1 cellular context compared by ENCODE assay signal in the genomic region with DNA sequence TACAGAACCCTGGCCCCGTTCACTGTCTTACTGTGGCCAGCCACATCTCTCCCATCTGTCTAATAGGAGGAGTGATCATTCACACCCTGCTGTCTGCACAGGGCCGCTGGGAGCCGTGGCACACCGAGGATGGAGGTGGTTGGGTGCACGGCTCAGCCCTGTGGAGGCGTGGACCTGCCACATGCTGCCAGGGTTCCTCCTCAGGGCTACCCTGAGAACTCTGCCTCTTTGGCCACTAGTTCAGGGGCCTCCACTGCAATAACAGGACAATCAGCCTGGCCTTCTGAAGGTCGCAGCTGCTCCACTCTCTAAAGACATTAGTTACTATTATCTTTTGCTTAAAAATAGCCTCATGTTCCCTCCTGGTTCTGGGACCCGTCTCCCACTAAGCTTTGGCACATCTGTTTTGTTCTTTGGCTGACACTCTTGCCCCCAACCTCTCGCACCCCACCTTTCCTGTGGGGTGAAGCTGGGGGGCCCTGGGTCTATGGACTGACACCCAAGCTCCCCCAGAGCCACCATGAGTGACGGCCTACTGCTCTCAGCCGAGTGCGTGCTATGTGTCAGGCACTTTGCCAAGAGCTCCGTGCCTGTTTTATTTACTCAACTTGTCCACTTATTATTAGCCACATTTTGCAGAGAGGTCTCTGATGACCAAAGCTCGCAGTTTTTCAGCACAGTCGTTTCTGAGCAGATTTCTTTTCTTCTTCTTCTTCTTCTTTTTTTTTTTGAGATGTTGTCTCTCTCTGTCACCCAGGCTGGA.
TF ChIP-seq lines count a peak whose summit lies in the region.

No MANE protein-coding gene starts in this region.

TF ChIP-seq in SK-N-SH, 30 proteins besides CTCF, POLR2A, EP300 and RAD21 (continued from another document):
- TF ChIP-seq, protein P1, sequence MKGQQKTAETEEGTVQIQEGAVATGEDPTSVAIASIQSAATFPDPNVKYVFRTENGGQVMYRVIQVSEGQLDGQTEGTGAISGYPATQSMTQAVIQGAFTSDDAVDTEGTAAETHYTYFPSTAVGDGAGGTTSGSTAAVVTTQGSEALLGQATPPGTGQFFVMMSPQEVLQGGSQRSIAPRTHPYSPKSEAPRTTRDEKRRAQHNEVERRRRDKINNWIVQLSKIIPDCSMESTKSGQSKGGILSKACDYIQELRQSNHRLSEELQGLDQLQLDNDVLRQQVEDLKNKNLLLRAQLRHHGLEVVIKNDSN (IDR thresholded peaks at IDR 0.05; ENCODE audit: borderline replicate concordance, low read depth) = no peak
- TF ChIP-seq FOSL2 (IDR thresholded peaks at IDR 0.05; ENCODE audit: borderline replicate concordance, low read depth) (no peak), MXI1 (IDR thresholded peaks at IDR 0.05; ENCODE audit: low read depth, low read length) (no peak)
TF ChIP-seq in SK-N-SH: peak in this region for 0.
